15 cellular contexts compared by ENCODE assay signal in genomic region chr17:2433696-2434095, GRCh38. TPM values are rescaled to one million over a fixed set of nuclear protein-coding genes. Genes with fewer than 3 reads are reported as not detected.
DNase-seq lines count a peak whose midpoint lies in the region; TF ChIP-seq lines count a peak whose summit lies in the region.
"Had no signal": no experiment of that assay in that cellular context is flagged by ENCODE, and none has a peak within 500 bp of the region (broad histone marks: within the 10 kb centered on the region; RNA-seq: fewer than 3 reads in every experiment).

No MANE protein-coding gene starts in this region.

- no peak for TF ChIP-seq CTCF in brain microvascular endothelial cell (IDR thresholded peaks at IDR 0.05; ENCODE audit: low read depth, low read length, missing control alignments)

- H3K4ac ChIP-seq in mesendoderm (ENCODE audit: low read depth, low read length): no peak overlapping the region

- H3K23ac ChIP-seq in mesendoderm (ENCODE audit: low read length): no peak overlapping the region

- H2BK5ac ChIP-seq in mesendoderm (ENCODE audit: low read length): no peak overlapping the region

- no peak overlapping the region for H2BK120ac ChIP-seq in mesendoderm (ENCODE audit: low read depth, low read length)

- H4K8ac ChIP-seq in mesendoderm (ENCODE audit: low read depth, low read length): no peak overlapping the region

- H3K27ac ChIP-seq in HUES64 (ENCODE audit: low read depth, low read length) (peak overlapping the region; percentile 37; the same call in 1 of the 2 replicates), brain microvascular endothelial cell (no peak overlapping the region), mesendoderm (ENCODE audit: low read depth, low read length) (no peak overlapping the region)
- H3K27ac ChIP-seq: left ventricle myocardium inferior had no signal

- H3K9me3 ChIP-seq in HUES64 (ENCODE audit: insufficient read depth, low read depth, low read length): no peaks in the 10 kb centered on the region
- H3K9me3 ChIP-seq: left ventricle myocardium inferior, thyroid gland had no signal

- H3K27me3 ChIP-seq in HUES64 (ENCODE audit: insufficient read depth, low read length) (no peaks in the 10 kb centered on the region), brain microvascular endothelial cell (replicated peaks) (no peaks in the 10 kb centered on the region), mesendoderm (ENCODE audit: insufficient read depth, low read length, poor library complexity) (no peaks in the 10 kb centered on the region)
- H3K27me3 ChIP-seq: thyroid gland had no signal

- H3K4me2 ChIP-seq in mesendoderm (ENCODE audit: low read length): no peak overlapping the region

- H4K5ac ChIP-seq in mesendoderm (ENCODE audit: low read length): no peak overlapping the region

- CTCF ChIA-PET in HEK293T (lab: Yijun Ruan, JAX): no interaction called here

- no peaks in the 10 kb centered on the region for H3K79me2 ChIP-seq in mesendoderm (ENCODE audit: control insufficient read depth, insufficient read depth, low read length)

- H3K4me3 ChIP-seq in HUES64 (ENCODE audit: low read length): no peak overlapping the region
- H3K4me3 ChIP-seq in brain microvascular endothelial cell (ENCODE audit: low read depth, low read length): no peak overlapping the region
- no peak overlapping the region for H3K4me3 ChIP-seq in mesendoderm (ENCODE audit: low read length)
- H3K4me3 ChIP-seq: left ventricle myocardium inferior, thyroid gland had no signal

- H3K9ac ChIP-seq in HUES64 (ENCODE audit: low read depth, low read length): no peak overlapping the region
- no peak overlapping the region for H3K9ac ChIP-seq in mesendoderm (ENCODE audit: low read length)

- peaks cover 7% of the 10 kb centered on the region for H3K79me1 ChIP-seq in mesendoderm (ENCODE audit: low read length)

- DNase-seq in EL: peak; percentile 38
- DNase-seq in brain microvascular endothelial cell: peak; percentile 24
- DNase-seq in mesendoderm: peak; percentile 21
- DNase-seq in KBM-7: no peak
- no peak for DNase-seq in activated CD8-positive, alpha-beta memory T cell treated with anti-CD3 and anti-CD28 coated beads for 24 hours
- no peak for DNase-seq in NCI-H1105 treated with DMSO at 0.1 percent for 48 hours (lab: John Stamatoyannopoulos, UW)
- no peak for DNase-seq in HEK293T (ENCODE audit: extremely low spot score)
- DNase-seq: activated CD4-positive, alpha-beta T cell treated with anti-CD3 and anti-CD28 coated beads for 1 hour; C1 segment of cervical spinal cord; left ventricle myocardium inferior; naive thymus-derived CD8-positive, alpha-beta T cell; NCI-H1417; NCI-H524 treated with DMSO at 0.1 percent for 48 hours; thyroid gland had no signal

- no peak overlapping the region for H2AK5ac ChIP-seq in mesendoderm (ENCODE audit: low read length)

- peaks cover 34% of the 10 kb centered on the region for H3K4me1 ChIP-seq in HUES64 (ENCODE audit: insufficient read depth, low read length)
- H3K4me1 ChIP-seq in mesendoderm (ENCODE audit: control insufficient read depth, low read depth, low read length): peaks cover 6% of the 10 kb centered on the region
- H3K4me1 ChIP-seq: left ventricle myocardium inferior had no signal

- POLR2A ChIA-PET in HEK293T (lab: Yijun Ruan, JAX): no interaction called here

- H2BK15ac ChIP-seq in mesendoderm (replicated peaks; ENCODE audit: low read depth): no peak overlapping the region

- H3K36me3 ChIP-seq in HUES64 (ENCODE audit: insufficient read depth, low read length) (peaks cover 40% of the 10 kb centered on the region), brain microvascular endothelial cell (replicated peaks) (peaks cover 11% of the 10 kb centered on the region), mesendoderm (ENCODE audit: control insufficient read depth, insufficient read depth, low read length) (peaks cover 8% of the 10 kb centered on the region)

- 57% methylated on average over 11 of the region's 11 CpGs for WGBS in HUES64
- WGBS in mesendoderm (ENCODE audit: extremely low coverage, insufficient coverage, low lambda C conversion rate): no CpG with 5 or more reads among the region's 11 CpGs

- no peak overlapping the region for H3K18ac ChIP-seq in mesendoderm (ENCODE audit: low read length)

- no peak overlapping the region for H3K56ac ChIP-seq in mesendoderm (ENCODE audit: low read length)

- in situ Hi-C loops in brain microvascular endothelial cell (cut with HindIII; ENCODE audit: low pct_ligation_motif_present, low sequenced_read_pairs): no loop called here
- in situ Hi-C loops in KBM-7 (cut with MboI; ENCODE audit: low pct_unique_long_range_greater_than_20kb, low sequenced_read_pairs): no loop called here

TF ChIP-seq in HEK293T, 16 proteins besides CTCF, POLR2A, EP300 and RAD21:
- TF ChIP-seq ELF4 (IDR thresholded peaks at IDR 0.05) (no peak), SP1 (IDR thresholded peaks at IDR 0.05) (no peak)

RNA-seq across cellular contexts. Expression of gene MNT, which starts 32.8 kb away (rescaled TPM):
- polyA plus RNA-seq in HUES64 (2013, experiment 1 of 2): 10.0 TPM
- polyA plus RNA-seq in HUES64 (2013, experiment 2 of 2): 10.2 TPM
- polyA plus RNA-seq in mesendoderm (2013, experiment 1 of 2): 10.1 TPM
- polyA plus RNA-seq in mesendoderm (2013, experiment 2 of 2): 10.7 TPM

Comparison
In these comparisons a context has a peak if more than half of its experiments do, and no peak if none do; other contexts are left out.
1. DNase-seq: peak in EL (single experiment), brain microvascular endothelial cell (single experiment) and mesendoderm (single experiment); none in KBM-7 (single experiment), activated CD8-positive, alpha-beta memory T cell treated with anti-CD3 and anti-CD28 coated beads for 24 hours (single experiment), NCI-H1105 treated with DMSO at 0.1 percent for 48 hours (single experiment) and HEK293T (single experiment).